Comparison of ENCODE assay signal across 7 cellular contexts in genomic region chr18:22563098-22563707, GRCh38.
A peak's percentile ranks its signal among the peaks of the same experiment; 100 is the strongest.
DNase-seq lines count a peak whose midpoint lies in the region; ATAC-seq and TF ChIP-seq lines count a peak whose summit lies in the region.

No MANE protein-coding gene starts in this region.

- H3K36me3 ChIP-seq in MG63 (no peaks in the 10 kb centered on the region), SU-DHL-6 (ENCODE audit: low read length) (no peaks in the 10 kb centered on the region), neural progenitor cell (no peaks in the 10 kb centered on the region)

- H3K9ac ChIP-seq in SU-DHL-6 (ENCODE audit: low read length) (no peak overlapping the region), neural progenitor cell (no peak overlapping the region)

- H4K20me1 ChIP-seq in SU-DHL-6 (ENCODE audit: low read depth, low read length) = no peaks in the 10 kb centered on the region
- H4K20me1 ChIP-seq in neural progenitor cell (ENCODE audit: low read depth) = peaks cover 9% of the 10 kb centered on the region

- H3K4me2 ChIP-seq in SU-DHL-6 (ENCODE audit: low read depth, low read length, poor library complexity, severe bottlenecking) = no peak overlapping the region
- H3K4me2 ChIP-seq in neural progenitor cell = no peak overlapping the region

- H2AFZ ChIP-seq in SU-DHL-6 (ENCODE audit: low read depth, low read length, severe bottlenecking) (no peak overlapping the region), neural progenitor cell (replicated peaks) (no peak overlapping the region)

- H3K27me3 ChIP-seq in MG63 = no peaks in the 10 kb centered on the region
- no peaks in the 10 kb centered on the region for H3K27me3 ChIP-seq in SU-DHL-6 (ENCODE audit: low read length)
- H3K27me3 ChIP-seq in neural progenitor cell = peaks cover 88% of the 10 kb centered on the region

- peaks cover 26% of the 10 kb centered on the region for H3K27me3 Mint-ChIP-seq in neural progenitor cell (ENCODE audit: insufficient read depth, low read depth)

- peak; percentile 30 for TF ChIP-seq CTCF in SU-DHL-6 (IDR thresholded peaks at IDR 0.05; ENCODE audit: insufficient read depth, low read length, poor library complexity, severe bottlenecking)
- peak; percentile 81 for TF ChIP-seq CTCF in fibroblast of pulmonary artery (IDR thresholded peaks at IDR 0.05; ENCODE audit: low read length, missing control alignments)
- TF ChIP-seq CTCF in neural progenitor cell (IDR thresholded peaks at IDR 0.05) = peak; percentile 74

- no peak overlapping the region for H3K27ac ChIP-seq in SU-DHL-6 (ENCODE audit: low read depth, low read length)
- H3K27ac ChIP-seq in neural progenitor cell = no peak overlapping the region

- DNase-seq in GF-D8 (lab: John Stamatoyannopoulos, UW) (peak; percentile 46), MG63 (peak; percentile 43), fibroblast of pulmonary artery (ENCODE audit: low read depth) (peak; percentile 98), neural progenitor cell (ENCODE audit: low spot score) (peak; percentile 75)

- ATAC-seq in GM21825 (IDR thresholded peaks at IDR 0.05; ENCODE audit: unreplicated experiment) (peak; percentile 70), GM21717 (IDR thresholded peaks at IDR 0.05; ENCODE audit: unreplicated experiment) (no peak)

- H3K9me3 ChIP-seq in MG63 (no peaks in the 10 kb centered on the region), SU-DHL-6 (ENCODE audit: insufficient read depth, low read length) (no peaks in the 10 kb centered on the region), neural progenitor cell (ENCODE audit: low read depth) (no peaks in the 10 kb centered on the region)

- no peak overlapping the region for H3K27ac Mint-ChIP-seq in neural progenitor cell

- H3K36me3 Mint-ChIP-seq in neural progenitor cell = no peaks in the 10 kb centered on the region

- H3K4me3 ChIP-seq in MG63 = peak overlapping the region; percentile 5
- H3K4me3 ChIP-seq in SU-DHL-6 (ENCODE audit: insufficient read depth, low read length, poor library complexity, severe bottlenecking) = no peak overlapping the region
- peak overlapping the region; percentile 53 for H3K4me3 ChIP-seq in fibroblast of pulmonary artery (replicated peaks; ENCODE audit: low read depth, low read length)
- no peak overlapping the region for H3K4me3 ChIP-seq in neural progenitor cell

- peaks cover 13% of the 10 kb centered on the region for H3K4me1 ChIP-seq in neural progenitor cell

- H3K4me3 Mint-ChIP-seq in neural progenitor cell = no peak overlapping the region

- H3K4me1 Mint-ChIP-seq in neural progenitor cell = peaks cover 8% of the 10 kb centered on the region

- no peaks in the 10 kb centered on the region for H3F3A ChIP-seq in SU-DHL-6 (ENCODE audit: insufficient read depth)
- peaks cover 3% of the 10 kb centered on the region for H3F3A ChIP-seq in neural progenitor cell (ENCODE audit: low read depth)

- H3K79me2 ChIP-seq in SU-DHL-6 (ENCODE audit: insufficient read depth, low read length) (no peaks in the 10 kb centered on the region), neural progenitor cell (ENCODE audit: low read depth) (no peaks in the 10 kb centered on the region)

- no peaks in the 10 kb centered on the region for H3K9me2 ChIP-seq in SU-DHL-6 (replicated peaks; ENCODE audit: insufficient read depth, low read length)

- no peaks in the 10 kb centered on the region for H3K9me3 Mint-ChIP-seq in neural progenitor cell

Comparison
In these comparisons a context has a peak if more than half of its experiments do, and no peak if none do; other contexts are left out.
1. DNase-seq: peak in every context shown above with its lines; median percentile 98 in fibroblast of pulmonary artery; 75 in neural progenitor cell; 46 in GF-D8; 43 in MG63.
2. H3K4me3 ChIP-seq: peak in MG63 (single experiment) and fibroblast of pulmonary artery (single experiment); none in SU-DHL-6 (single experiment) and neural progenitor cell (single experiment).
3. CTCF ChIP-seq: peak in every context shown above with its lines; median percentile 81 in fibroblast of pulmonary artery; 74 in neural progenitor cell; 30 in SU-DHL-6.